16 cellular contexts compared by ENCODE assay signal in the genomic region with DNA sequence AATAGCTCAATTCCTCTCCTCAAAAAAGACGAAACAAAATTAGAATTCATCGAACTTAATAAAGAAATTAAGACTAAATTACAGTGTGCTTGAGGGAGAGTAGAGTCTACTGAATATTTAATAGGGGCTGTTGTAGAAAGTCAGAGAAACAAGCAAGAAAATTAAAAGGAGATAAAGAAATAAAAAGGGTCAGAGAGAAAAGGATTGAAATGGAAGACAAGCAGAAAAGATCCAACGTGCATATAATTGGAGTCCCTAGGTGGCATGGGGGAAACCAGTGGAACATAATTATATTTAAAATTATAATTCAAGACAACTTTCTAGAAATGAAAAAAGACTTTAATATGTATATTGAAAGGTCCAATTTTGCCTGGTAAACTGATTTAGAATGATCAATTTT.
"Had no signal": no experiment of that assay in that cellular context is flagged by ENCODE, and none has a peak within 500 bp of the region (broad histone marks: within the 10 kb centered on the region; RNA-seq: fewer than 3 reads in every experiment).

No MANE protein-coding gene starts in this region.

- H3K9me3 ChIP-seq: neutrophil, suprapubic skin had no signal

- H3K4me1 ChIP-seq: gastrocnemius medialis, heart left ventricle, parathyroid adenoma, sigmoid colon, spleen, suprapubic skin had no signal

- H3K36me3 ChIP-seq: cardiac muscle cell, neutrophil had no signal

- H3K4me3 ChIP-seq: cardiac muscle cell, gastrocnemius medialis, heart left ventricle, sigmoid colon, spleen, suprapubic skin had no signal

- DNase-seq: activated CD4-positive, alpha-beta T cell treated with anti-CD3 and anti-CD28 coated beads, Interleukin-2, amount 50 U/mL, for 4 hours; activated naive CD4-positive, alpha-beta T cell treated with anti-CD3 and anti-CD28 coated beads for 36 hours; activated naive CD8-positive, alpha-beta T cell treated with anti-CD3 and anti-CD28 coated beads, Interleukin-2, amount 50 U/mL, for 24 hours; effector CD4-positive, alpha-beta T cell; gastrocnemius medialis; heart left ventricle; left colon; mammary epithelial cell; naive thymus-derived CD8-positive, alpha-beta T cell; sigmoid colon; spleen; trophoblast cell had no signal

- H3K27ac ChIP-seq: cardiac muscle cell, gastrocnemius medialis, heart left ventricle, neutrophil, parathyroid adenoma, sigmoid colon, spleen, suprapubic skin had no signal
